Comparison of ENCODE assay signal across 39 cellular contexts in genomic region chr2:118521272-118521671, GRCh38.
"Had no signal": no experiment of that assay in that cellular context is flagged by ENCODE, and none has a peak within 500 bp of the region (broad histone marks: within the 10 kb centered on the region; RNA-seq: fewer than 3 reads in every experiment).

No MANE protein-coding gene starts in this region.

- ATAC-seq: activated naive CD4-positive, alpha-beta T cell treated with anti-CD3 and anti-CD28 coated beads, Interleukin-2, amount 50 U/mL, for 72 hours; activated naive CD8-positive, alpha-beta T cell treated with anti-CD3 and anti-CD28 coated beads, Interleukin-2, amount 50 U/mL, for 24 hours; activated T-cell treated with anti-CD3 and anti-CD28 coated beads, Interleukin-2, amount 50 U/mL, for 4 hours; activated T-cell treated with anti-CD3 and anti-CD28 coated beads, Interleukin-2, amount 50 U/mL, for 72 hours; activated T-helper 17 cell treated with anti-CD3 and anti-CD28 coated beads, Interleukin-2, amount 50 U/mL, for 72 hours; body of pancreas had no signal

- H3K4me3 Mint-ChIP-seq: activated naive CD4-positive, alpha-beta T cell treated with anti-CD3 and anti-CD28 coated beads for 36 hours; activated naive CD4-positive, alpha-beta T cell treated with anti-CD3 and anti-CD28 coated beads, Interleukin-2, amount 10 ng/mL, durations not matched to agents 7 days and 5 days; activated naive CD4-positive, alpha-beta T cell treated with anti-CD3 and anti-CD28 coated beads, Interleukin-2, amount 50 U/mL, for 24 hours; activated naive CD8-positive, alpha-beta T cell; activated naive CD8-positive, alpha-beta T cell treated with anti-CD3 and anti-CD28 coated beads for 36 hours; activated naive CD8-positive, alpha-beta T cell treated with anti-CD3 and anti-CD28 coated beads, Interleukin-2, amount 10 ng/mL, durations not matched to agents 7 days and 5 days; activated naive CD8-positive, alpha-beta T cell treated with anti-CD3 and anti-CD28 coated beads, Interleukin-2, amount 50 U/mL, for 24 hours; activated T-cell treated with anti-CD3 and anti-CD28 coated beads, Interleukin-2, amount 50 U/mL, for 4 hours; activated T-cell treated with anti-CD3 and anti-CD28 coated beads, Interleukin-2, amount 50 U/mL, for 72 hours; activated T-helper 1 cell treated with anti-CD3 and anti-CD28 coated beads, Interleukin-12 subunit alpha, Interleukin-12 subunit beta, Interleukin-2, Interleukin-4 antibody, amounts not matched to agents 30 ng/mL and 10 ng/mL and 1 ng/mL, durations not matched to agents 14 hours and 24 hours and 36 hours; activated T-helper 17 cell treated with anti-CD3 and anti-CD28 coated beads, Interleukin-2, amount 50 U/mL, for 72 hours; brain; central memory CD8-positive, alpha-beta T cell had no signal

- H3K27ac ChIP-seq: adrenal gland, ascending aorta, body of pancreas, brain microvascular endothelial cell, breast epithelium, cardiac muscle cell had no signal

- H3K27me3 Mint-ChIP-seq: activated naive CD4-positive, alpha-beta T cell treated with anti-CD3 and anti-CD28 coated beads, Interleukin-2, amount 10 ng/mL, durations not matched to agents 7 days and 5 days; activated naive CD4-positive, alpha-beta T cell treated with anti-CD3 and anti-CD28 coated beads, Interleukin-2, amount 50 U/mL, for 24 hours; activated naive CD8-positive, alpha-beta T cell treated with anti-CD3 and anti-CD28 coated beads, Interleukin-2, amount 10 ng/mL, durations not matched to agents 7 days and 5 days; activated naive CD8-positive, alpha-beta T cell treated with anti-CD3 and anti-CD28 coated beads, Interleukin-2, amount 50 U/mL, for 24 hours; central memory CD8-positive, alpha-beta T cell had no signal

- DNase-seq: activated effector memory CD4-positive, alpha-beta T cell treated with anti-CD3 and anti-CD28 coated beads, Interleukin-2, amount 50 U/mL, for 16 hours; activated effector memory CD4-positive, alpha-beta T cell treated with Interleukin-2 at 50 U/mL for 16 hours; activated gamma-delta T cell; activated gamma-delta T cell treated with Interleukin-2 at 50 U/mL for 16 hours; activated naive CD4-positive, alpha-beta T cell; activated naive CD4-positive, alpha-beta T cell treated with anti-CD3 and anti-CD28 coated beads for 36 hours; activated naive CD4-positive, alpha-beta T cell treated with anti-CD3 and anti-CD28 coated beads, Interleukin-2, amount 10 ng/mL, durations not matched to agents 7 days and 5 days; activated naive CD4-positive, alpha-beta T cell treated with anti-CD3 and anti-CD28 coated beads, Interleukin-2, amount 50 U/mL, for 16 hours; activated naive CD4-positive, alpha-beta T cell treated with Interleukin-2 at 50 U/mL for 16 hours; activated naive CD8-positive, alpha-beta T cell treated with anti-CD3 and anti-CD28 coated beads for 36 hours; activated naive CD8-positive, alpha-beta T cell treated with anti-CD3 and anti-CD28 coated beads, Interleukin-2, amount 10 ng/mL, durations not matched to agents 7 days and 5 days; activated naive CD8-positive, alpha-beta T cell treated with anti-CD3 and anti-CD28 coated beads, Interleukin-2, amount 50 U/mL, for 24 hours; activated T-cell treated with anti-CD3 and anti-CD28 coated beads, Interleukin-2, amount 50 U/mL, for 4 hours; activated T-cell treated with anti-CD3 and anti-CD28 coated beads, Interleukin-2, amount 50 U/mL, for 48 hours; activated T-cell treated with anti-CD3 and anti-CD28 coated beads, Interleukin-2, amount 50 U/mL, for 72 hours; adrenal gland; amniotic stem cell; amygdala; anterior cingulate cortex; aorta; body of pancreas; brain microvascular endothelial cell; caudate nucleus; central memory CD4-positive, alpha-beta T cell; cerebellar nuclear complex had no signal

- H3K9me3 ChIP-seq: ascending aorta had no signal

- H3K4me1 Mint-ChIP-seq: activated naive CD4-positive, alpha-beta T cell treated with anti-CD3 and anti-CD28 coated beads, Interleukin-2, amount 10 ng/mL, durations not matched to agents 7 days and 5 days; activated naive CD4-positive, alpha-beta T cell treated with anti-CD3 and anti-CD28 coated beads, Interleukin-2, amount 50 U/mL, for 24 hours; activated naive CD8-positive, alpha-beta T cell treated with anti-CD3 and anti-CD28 coated beads for 36 hours; activated naive CD8-positive, alpha-beta T cell treated with anti-CD3 and anti-CD28 coated beads, Interleukin-2, amount 10 ng/mL, durations not matched to agents 7 days and 5 days; activated naive CD8-positive, alpha-beta T cell treated with anti-CD3 and anti-CD28 coated beads, Interleukin-2, amount 50 U/mL, for 24 hours; activated T-helper 17 cell treated with anti-CD3 and anti-CD28 coated beads, Interleukin-2, amount 50 U/mL, for 72 hours; brain; central memory CD8-positive, alpha-beta T cell had no signal

- H3K27me3 ChIP-seq: adrenal gland, ascending aorta, body of pancreas, brain microvascular endothelial cell, breast epithelium, cardiac muscle cell had no signal

- H3K36me3 Mint-ChIP-seq: activated naive CD4-positive, alpha-beta T cell treated with anti-CD3 and anti-CD28 coated beads, Interleukin-2, amount 10 ng/mL, durations not matched to agents 7 days and 5 days; activated naive CD4-positive, alpha-beta T cell treated with anti-CD3 and anti-CD28 coated beads, Interleukin-2, amount 50 U/mL, for 24 hours; activated naive CD8-positive, alpha-beta T cell; activated naive CD8-positive, alpha-beta T cell treated with anti-CD3 and anti-CD28 coated beads for 36 hours; activated naive CD8-positive, alpha-beta T cell treated with anti-CD3 and anti-CD28 coated beads, Interleukin-2, amount 10 ng/mL, durations not matched to agents 7 days and 5 days; brain had no signal

- H3K4me1 ChIP-seq: adrenal gland, ascending aorta, body of pancreas, breast epithelium had no signal

- H3K9me3 Mint-ChIP-seq: activated T-helper 17 cell treated with anti-CD3 and anti-CD28 coated beads, Interleukin-2, amount 50 U/mL, for 72 hours had no signal

- FAIRE-seq: astrocyte, bronchial epithelial cell, colon had no signal

- H3K4me3 ChIP-seq: adrenal gland, ascending aorta, body of pancreas, breast epithelium, cardiac muscle cell had no signal

- H3K27ac Mint-ChIP-seq: activated naive CD4-positive, alpha-beta T cell treated with anti-CD3 and anti-CD28 coated beads for 36 hours; activated naive CD4-positive, alpha-beta T cell treated with anti-CD3 and anti-CD28 coated beads, Interleukin-2, amount 10 ng/mL, durations not matched to agents 7 days and 5 days; activated naive CD4-positive, alpha-beta T cell treated with anti-CD3 and anti-CD28 coated beads, Interleukin-2, amount 50 U/mL, for 24 hours; activated naive CD4-positive, alpha-beta T cell treated with anti-CD3 and anti-CD28 coated beads, Interleukin-2, amount 50 U/mL, for 72 hours; activated naive CD8-positive, alpha-beta T cell; activated naive CD8-positive, alpha-beta T cell treated with anti-CD3 and anti-CD28 coated beads for 36 hours; activated naive CD8-positive, alpha-beta T cell treated with anti-CD3 and anti-CD28 coated beads, Interleukin-2, amount 10 ng/mL, durations not matched to agents 7 days and 5 days; activated naive CD8-positive, alpha-beta T cell treated with anti-CD3 and anti-CD28 coated beads, Interleukin-2, amount 50 U/mL, for 24 hours; activated T-cell treated with anti-CD3 and anti-CD28 coated beads, Interleukin-2, amount 50 U/mL, for 72 hours; activated T-helper 1 cell treated with anti-CD3 and anti-CD28 coated beads, Interleukin-12 subunit alpha, Interleukin-12 subunit beta, Interleukin-2, Interleukin-4 antibody, amounts not matched to agents 30 ng/mL and 10 ng/mL and 1 ng/mL, durations not matched to agents 14 hours and 24 hours and 36 hours; activated T-helper 17 cell treated with anti-CD3 and anti-CD28 coated beads, Interleukin-2, amount 50 U/mL, for 72 hours; activated T-helper 2 cell treated with anti-CD3 and anti-CD28 coated beads, Interferon-gamma antibody, Interleukin-2, Interleukin-4, amounts not matched to agents 10 μg/mL and 5 μg/mL and 100 μg/mL, durations not matched to agents 14 hours and 24 hours and 36 hours; brain had no signal

- H3K36me3 ChIP-seq: adrenal gland, ascending aorta, brain microvascular endothelial cell, breast epithelium, cardiac muscle cell had no signal
